2 cellular contexts compared by ENCODE assay signal in the genomic region with DNA sequence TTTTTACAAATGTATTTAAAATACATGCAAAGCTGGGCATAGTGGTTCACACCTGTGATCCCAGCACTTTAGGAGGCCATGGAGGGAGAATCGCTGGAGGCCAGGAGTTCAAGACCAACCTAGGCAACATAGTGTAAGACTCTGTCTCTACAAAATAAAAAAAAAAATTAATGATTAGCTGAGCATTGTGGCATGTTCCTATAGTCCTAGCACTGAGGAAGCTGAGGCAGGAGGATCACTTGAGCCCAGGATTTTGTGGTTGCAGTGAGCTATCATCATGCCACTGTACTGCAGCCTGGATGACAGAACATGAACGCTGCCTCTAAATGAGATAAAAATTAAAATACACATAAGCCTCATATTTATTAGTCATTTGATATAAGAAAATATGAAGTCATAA.
TF ChIP-seq lines count a peak whose summit lies in the region.

No MANE protein-coding gene starts in this region.

TF ChIP-seq in SK-N-SH, 30 proteins besides CTCF, POLR2A, EP300 and RAD21 (continued from another document):
- no peak for TF ChIP-seq SMC3 (IDR thresholded peaks at IDR 0.05; ENCODE audit: low read depth, low read length)
- TF ChIP-seq, protein P1, sequence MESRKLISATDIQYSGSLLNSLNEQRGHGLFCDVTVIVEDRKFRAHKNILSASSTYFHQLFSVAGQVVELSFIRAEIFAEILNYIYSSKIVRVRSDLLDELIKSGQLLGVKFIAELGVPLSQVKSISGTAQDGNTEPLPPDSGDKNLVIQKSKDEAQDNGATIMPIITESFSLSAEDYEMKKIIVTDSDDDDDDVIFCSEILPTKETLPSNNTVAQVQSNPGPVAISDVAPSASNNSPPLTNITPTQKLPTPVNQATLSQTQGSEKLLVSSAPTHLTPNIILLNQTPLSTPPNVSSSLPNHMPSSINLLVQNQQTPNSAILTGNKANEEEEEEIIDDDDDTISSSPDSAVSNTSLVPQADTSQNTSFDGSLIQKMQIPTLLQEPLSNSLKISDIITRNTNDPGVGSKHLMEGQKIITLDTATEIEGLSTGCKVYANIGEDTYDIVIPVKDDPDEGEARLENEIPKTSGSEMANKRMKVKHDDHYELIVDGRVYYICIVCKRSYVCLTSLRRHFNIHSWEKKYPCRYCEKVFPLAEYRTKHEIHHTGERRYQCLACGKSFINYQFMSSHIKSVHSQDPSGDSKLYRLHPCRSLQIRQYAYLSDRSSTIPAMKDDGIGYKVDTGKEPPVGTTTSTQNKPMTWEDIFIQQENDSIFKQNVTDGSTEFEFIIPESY (IDR thresholded peaks at IDR 0.05; ENCODE audit: borderline replicate concordance, low read depth), result no peak
- TF ChIP-seq, protein P2, sequence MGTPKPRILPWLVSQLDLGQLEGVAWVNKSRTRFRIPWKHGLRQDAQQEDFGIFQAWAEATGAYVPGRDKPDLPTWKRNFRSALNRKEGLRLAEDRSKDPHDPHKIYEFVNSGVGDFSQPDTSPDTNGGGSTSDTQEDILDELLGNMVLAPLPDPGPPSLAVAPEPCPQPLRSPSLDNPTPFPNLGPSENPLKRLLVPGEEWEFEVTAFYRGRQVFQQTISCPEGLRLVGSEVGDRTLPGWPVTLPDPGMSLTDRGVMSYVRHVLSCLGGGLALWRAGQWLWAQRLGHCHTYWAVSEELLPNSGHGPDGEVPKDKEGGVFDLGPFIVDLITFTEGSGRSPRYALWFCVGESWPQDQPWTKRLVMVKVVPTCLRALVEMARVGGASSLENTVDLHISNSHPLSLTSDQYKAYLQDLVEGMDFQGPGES (IDR thresholded peaks at IDR 0.05; ENCODE audit: low read depth, low read length), result no peak
- TF ChIP-seq, protein P3, sequence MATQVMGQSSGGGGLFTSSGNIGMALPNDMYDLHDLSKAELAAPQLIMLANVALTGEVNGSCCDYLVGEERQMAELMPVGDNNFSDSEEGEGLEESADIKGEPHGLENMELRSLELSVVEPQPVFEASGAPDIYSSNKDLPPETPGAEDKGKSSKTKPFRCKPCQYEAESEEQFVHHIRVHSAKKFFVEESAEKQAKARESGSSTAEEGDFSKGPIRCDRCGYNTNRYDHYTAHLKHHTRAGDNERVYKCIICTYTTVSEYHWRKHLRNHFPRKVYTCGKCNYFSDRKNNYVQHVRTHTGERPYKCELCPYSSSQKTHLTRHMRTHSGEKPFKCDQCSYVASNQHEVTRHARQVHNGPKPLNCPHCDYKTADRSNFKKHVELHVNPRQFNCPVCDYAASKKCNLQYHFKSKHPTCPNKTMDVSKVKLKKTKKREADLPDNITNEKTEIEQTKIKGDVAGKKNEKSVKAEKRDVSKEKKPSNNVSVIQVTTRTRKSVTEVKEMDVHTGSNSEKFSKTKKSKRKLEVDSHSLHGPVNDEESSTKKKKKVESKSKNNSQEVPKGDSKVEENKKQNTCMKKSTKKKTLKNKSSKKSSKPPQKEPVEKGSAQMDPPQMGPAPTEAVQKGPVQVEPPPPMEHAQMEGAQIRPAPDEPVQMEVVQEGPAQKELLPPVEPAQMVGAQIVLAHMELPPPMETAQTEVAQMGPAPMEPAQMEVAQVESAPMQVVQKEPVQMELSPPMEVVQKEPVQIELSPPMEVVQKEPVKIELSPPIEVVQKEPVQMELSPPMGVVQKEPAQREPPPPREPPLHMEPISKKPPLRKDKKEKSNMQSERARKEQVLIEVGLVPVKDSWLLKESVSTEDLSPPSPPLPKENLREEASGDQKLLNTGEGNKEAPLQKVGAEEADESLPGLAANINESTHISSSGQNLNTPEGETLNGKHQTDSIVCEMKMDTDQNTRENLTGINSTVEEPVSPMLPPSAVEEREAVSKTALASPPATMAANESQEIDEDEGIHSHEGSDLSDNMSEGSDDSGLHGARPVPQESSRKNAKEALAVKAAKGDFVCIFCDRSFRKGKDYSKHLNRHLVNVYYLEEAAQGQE (IDR thresholded peaks at IDR 0.05; ENCODE audit: low read depth, low read length), result no peak
- no peak for TF ChIP-seq ELF1 (IDR thresholded peaks at IDR 0.05)
- no peak for TF ChIP-seq YY1 (IDR thresholded peaks at IDR 0.05; ENCODE audit: low read depth)
- no peak for TF ChIP-seq EZH2phosphoT487 (IDR thresholded peaks at IDR 0.05; ENCODE audit: borderline replicate concordance, low read depth)
- TF ChIP-seq, protein P4, sequence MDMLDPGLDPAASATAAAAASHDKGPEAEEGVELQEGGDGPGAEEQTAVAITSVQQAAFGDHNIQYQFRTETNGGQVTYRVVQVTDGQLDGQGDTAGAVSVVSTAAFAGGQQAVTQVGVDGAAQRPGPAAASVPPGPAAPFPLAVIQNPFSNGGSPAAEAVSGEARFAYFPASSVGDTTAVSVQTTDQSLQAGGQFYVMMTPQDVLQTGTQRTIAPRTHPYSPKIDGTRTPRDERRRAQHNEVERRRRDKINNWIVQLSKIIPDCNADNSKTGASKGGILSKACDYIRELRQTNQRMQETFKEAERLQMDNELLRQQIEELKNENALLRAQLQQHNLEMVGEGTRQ (IDR thresholded peaks at IDR 0.05; ENCODE audit: borderline replicate concordance, low read depth, low read length), result no peak
- no peak for TF ChIP-seq RCOR1 (IDR thresholded peaks at IDR 0.05; ENCODE audit: low read length)
- TF ChIP-seq, protein P5, sequence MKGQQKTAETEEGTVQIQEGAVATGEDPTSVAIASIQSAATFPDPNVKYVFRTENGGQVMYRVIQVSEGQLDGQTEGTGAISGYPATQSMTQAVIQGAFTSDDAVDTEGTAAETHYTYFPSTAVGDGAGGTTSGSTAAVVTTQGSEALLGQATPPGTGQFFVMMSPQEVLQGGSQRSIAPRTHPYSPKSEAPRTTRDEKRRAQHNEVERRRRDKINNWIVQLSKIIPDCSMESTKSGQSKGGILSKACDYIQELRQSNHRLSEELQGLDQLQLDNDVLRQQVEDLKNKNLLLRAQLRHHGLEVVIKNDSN (IDR thresholded peaks at IDR 0.05; ENCODE audit: borderline replicate concordance, low read depth), result no peak
- no peak for TF ChIP-seq CHD2 (IDR thresholded peaks at IDR 0.05; ENCODE audit: low read length, partially characterized antibody)
- TF ChIP-seq MXI1 (IDR thresholded peaks at IDR 0.05; ENCODE audit: low read depth, low read length), result no peak

TF ChIP-seq in SK-N-SH treated with all-trans-retinoic acid at 6 μM for 48 hours, 23 proteins besides CTCF, POLR2A, EP300 and RAD21:
- TF ChIP-seq, protein P6, sequence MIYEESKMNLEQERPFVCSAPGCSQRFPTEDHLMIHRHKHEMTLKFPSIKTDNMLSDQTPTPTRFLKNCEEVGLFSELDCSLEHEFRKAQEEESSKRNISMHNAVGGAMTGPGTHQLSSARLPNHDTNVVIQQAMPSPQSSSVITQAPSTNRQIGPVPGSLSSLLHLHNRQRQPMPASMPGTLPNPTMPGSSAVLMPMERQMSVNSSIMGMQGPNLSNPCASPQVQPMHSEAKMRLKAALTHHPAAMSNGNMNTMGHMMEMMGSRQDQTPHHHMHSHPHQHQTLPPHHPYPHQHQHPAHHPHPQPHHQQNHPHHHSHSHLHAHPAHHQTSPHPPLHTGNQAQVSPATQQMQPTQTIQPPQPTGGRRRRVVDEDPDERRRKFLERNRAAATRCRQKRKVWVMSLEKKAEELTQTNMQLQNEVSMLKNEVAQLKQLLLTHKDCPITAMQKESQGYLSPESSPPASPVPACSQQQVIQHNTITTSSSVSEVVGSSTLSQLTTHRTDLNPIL (CRISPR knock-in tag; IDR thresholded peaks at IDR 0.05; ENCODE audit: low read depth), result no peak
- TF ChIP-seq ZNF70 (CRISPR knock-in tag; IDR thresholded peaks at IDR 0.05) (no peak), ZNF8 (CRISPR knock-in tag; IDR thresholded peaks at IDR 0.05) (no peak), RARB (CRISPR knock-in tag; IDR thresholded peaks at IDR 0.05) (no peak), GLIS3 (CRISPR knock-in tag; IDR thresholded peaks at IDR 0.05) (no peak), ESRRG (CRISPR knock-in tag; IDR thresholded peaks at IDR 0.05) (no peak), SNAI2 (CRISPR knock-in tag; IDR thresholded peaks at IDR 0.05) (no peak), TOX (CRISPR knock-in tag; IDR thresholded peaks at IDR 0.05; ENCODE audit: borderline replicate concordance) (no peak), TCF4 (CRISPR knock-in tag; IDR thresholded peaks at IDR 0.05; ENCODE audit: borderline replicate concordance) (no peak), PPARA (CRISPR knock-in tag; IDR thresholded peaks at IDR 0.05; ENCODE audit: borderline replicate concordance) (no peak), CSDC2 (CRISPR knock-in tag; IDR thresholded peaks at IDR 0.05) (no peak), ZFP30 (CRISPR knock-in tag; IDR thresholded peaks at IDR 0.05) (no peak), ZC3H10 (CRISPR knock-in tag; IDR thresholded peaks at IDR 0.05) (no peak), ZFP3 (CRISPR knock-in tag; IDR thresholded peaks at IDR 0.05) (no peak), ZNF565 (CRISPR knock-in tag; conservative IDR thresholded peaks at IDR 0.05; ENCODE audit: low read depth) (no peak)
- TF ChIP-seq, protein P7, sequence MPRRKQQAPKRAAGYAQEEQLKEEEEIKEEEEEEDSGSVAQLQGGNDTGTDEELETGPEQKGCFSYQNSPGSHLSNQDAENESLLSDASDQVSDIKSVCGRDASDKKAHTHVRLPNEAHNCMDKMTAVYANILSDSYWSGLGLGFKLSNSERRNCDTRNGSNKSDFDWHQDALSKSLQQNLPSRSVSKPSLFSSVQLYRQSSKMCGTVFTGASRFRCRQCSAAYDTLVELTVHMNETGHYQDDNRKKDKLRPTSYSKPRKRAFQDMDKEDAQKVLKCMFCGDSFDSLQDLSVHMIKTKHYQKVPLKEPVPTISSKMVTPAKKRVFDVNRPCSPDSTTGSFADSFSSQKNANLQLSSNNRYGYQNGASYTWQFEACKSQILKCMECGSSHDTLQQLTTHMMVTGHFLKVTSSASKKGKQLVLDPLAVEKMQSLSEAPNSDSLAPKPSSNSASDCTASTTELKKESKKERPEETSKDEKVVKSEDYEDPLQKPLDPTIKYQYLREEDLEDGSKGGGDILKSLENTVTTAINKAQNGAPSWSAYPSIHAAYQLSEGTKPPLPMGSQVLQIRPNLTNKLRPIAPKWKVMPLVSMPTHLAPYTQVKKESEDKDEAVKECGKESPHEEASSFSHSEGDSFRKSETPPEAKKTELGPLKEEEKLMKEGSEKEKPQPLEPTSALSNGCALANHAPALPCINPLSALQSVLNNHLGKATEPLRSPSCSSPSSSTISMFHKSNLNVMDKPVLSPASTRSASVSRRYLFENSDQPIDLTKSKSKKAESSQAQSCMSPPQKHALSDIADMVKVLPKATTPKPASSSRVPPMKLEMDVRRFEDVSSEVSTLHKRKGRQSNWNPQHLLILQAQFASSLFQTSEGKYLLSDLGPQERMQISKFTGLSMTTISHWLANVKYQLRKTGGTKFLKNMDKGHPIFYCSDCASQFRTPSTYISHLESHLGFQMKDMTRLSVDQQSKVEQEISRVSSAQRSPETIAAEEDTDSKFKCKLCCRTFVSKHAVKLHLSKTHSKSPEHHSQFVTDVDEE (CRISPR knock-in tag; IDR thresholded peaks at IDR 0.05), result no peak
- TF ChIP-seq, protein P8, sequence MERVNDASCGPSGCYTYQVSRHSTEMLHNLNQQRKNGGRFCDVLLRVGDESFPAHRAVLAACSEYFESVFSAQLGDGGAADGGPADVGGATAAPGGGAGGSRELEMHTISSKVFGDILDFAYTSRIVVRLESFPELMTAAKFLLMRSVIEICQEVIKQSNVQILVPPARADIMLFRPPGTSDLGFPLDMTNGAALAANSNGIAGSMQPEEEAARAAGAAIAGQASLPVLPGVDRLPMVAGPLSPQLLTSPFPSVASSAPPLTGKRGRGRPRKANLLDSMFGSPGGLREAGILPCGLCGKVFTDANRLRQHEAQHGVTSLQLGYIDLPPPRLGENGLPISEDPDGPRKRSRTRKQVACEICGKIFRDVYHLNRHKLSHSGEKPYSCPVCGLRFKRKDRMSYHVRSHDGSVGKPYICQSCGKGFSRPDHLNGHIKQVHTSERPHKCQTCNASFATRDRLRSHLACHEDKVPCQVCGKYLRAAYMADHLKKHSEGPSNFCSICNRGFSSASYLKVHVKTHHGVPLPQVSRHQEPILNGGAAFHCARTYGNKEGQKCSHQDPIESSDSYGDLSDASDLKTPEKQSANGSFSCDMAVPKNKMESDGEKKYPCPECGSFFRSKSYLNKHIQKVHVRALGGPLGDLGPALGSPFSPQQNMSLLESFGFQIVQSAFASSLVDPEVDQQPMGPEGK (CRISPR knock-in tag; IDR thresholded peaks at IDR 0.05; ENCODE audit: borderline replicate concordance), result no peak
